19 cellular contexts compared by ENCODE assay signal in the genomic region with DNA sequence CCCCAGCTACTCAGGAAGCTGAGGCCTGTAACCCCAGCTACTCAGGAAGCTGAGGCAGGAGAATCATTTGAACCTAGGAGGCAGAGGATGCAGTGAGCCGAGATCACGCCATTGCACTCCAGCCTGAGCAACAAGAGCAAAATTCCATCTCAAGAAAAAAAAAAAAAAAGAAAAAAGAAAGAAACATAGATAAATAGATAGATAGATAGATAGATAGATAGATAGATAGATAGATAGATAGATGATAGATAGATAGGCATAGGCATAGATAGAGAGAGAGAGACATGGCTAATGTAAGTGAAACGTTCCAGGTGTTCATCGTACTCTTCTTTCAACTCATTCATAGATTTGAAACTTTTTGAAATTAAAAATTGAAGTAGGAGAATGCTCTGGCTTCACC. TPM values are rescaled to one million over a fixed set of nuclear protein-coding genes. Genes with fewer than 3 reads are reported as not detected.
"Had no signal": no experiment of that assay in that cellular context is flagged by ENCODE, and none has a peak within 500 bp of the region (broad histone marks: within the 10 kb centered on the region; RNA-seq: fewer than 3 reads in every experiment).

No MANE protein-coding gene starts in this region.

RNA-seq across cellular contexts. Expression of a gene that starts 35.3 kb away (rescaled TPM):
- total RNA-seq: activated naive CD4-positive, alpha-beta T cell treated with anti-CD3 and anti-CD28 coated beads for 36 hours; activated naive CD4-positive, alpha-beta T cell treated with anti-CD3 and anti-CD28 coated beads, Interleukin-2, amount 50 U/mL, for 72 hours; activated naive CD8-positive, alpha-beta T cell treated with anti-CD3 and anti-CD28 coated beads for 36 hours; activated naive CD8-positive, alpha-beta T cell treated with anti-CD3 and anti-CD28 coated beads, Interleukin-2, amount 10 ng/mL, durations not matched to agents 7 days and 5 days; activated T-cell treated with anti-CD3 and anti-CD28 coated beads, Interleukin-2, amount 50 U/mL, for 72 hours; activated T-helper 1 cell treated with anti-CD3 and anti-CD28 coated beads, Interleukin-12 subunit alpha, Interleukin-12 subunit beta, Interleukin-2, Interleukin-4 antibody, amounts not matched to agents 30 ng/mL and 10 ng/mL and 1 ng/mL, durations not matched to agents 14 hours and 24 hours and 36 hours; activated T-helper 17 cell treated with anti-CD3 and anti-CD28 coated beads, Interleukin-2, amount 50 U/mL, for 72 hours; activated T-helper 2 cell treated with anti-CD3 and anti-CD28 coated beads, Interferon-gamma antibody, Interleukin-2, Interleukin-4, amounts not matched to agents 10 μg/mL and 5 μg/mL and 100 μg/mL, durations not matched to agents 14 hours and 24 hours and 36 hours; adrenal gland; aorta; ascending aorta; astrocyte; body of pancreas; breast epithelium; bronchial epithelial cell; cardiac muscle cell; cardiac septum; cerebellum; chondrocyte had no signal
- polyA plus RNA-seq: adrenal gland, aorta, cardiac muscle cell had no signal

RNA-seq across cellular contexts. Expression of a gene that starts 46.0 kb away (rescaled TPM):
- total RNA-seq: activated naive CD4-positive, alpha-beta T cell treated with anti-CD3 and anti-CD28 coated beads for 36 hours; activated naive CD4-positive, alpha-beta T cell treated with anti-CD3 and anti-CD28 coated beads, Interleukin-2, amount 50 U/mL, for 72 hours; activated naive CD8-positive, alpha-beta T cell treated with anti-CD3 and anti-CD28 coated beads for 36 hours; activated naive CD8-positive, alpha-beta T cell treated with anti-CD3 and anti-CD28 coated beads, Interleukin-2, amount 10 ng/mL, durations not matched to agents 7 days and 5 days; activated T-cell treated with anti-CD3 and anti-CD28 coated beads, Interleukin-2, amount 50 U/mL, for 72 hours; activated T-helper 1 cell treated with anti-CD3 and anti-CD28 coated beads, Interleukin-12 subunit alpha, Interleukin-12 subunit beta, Interleukin-2, Interleukin-4 antibody, amounts not matched to agents 30 ng/mL and 10 ng/mL and 1 ng/mL, durations not matched to agents 14 hours and 24 hours and 36 hours; activated T-helper 17 cell treated with anti-CD3 and anti-CD28 coated beads, Interleukin-2, amount 50 U/mL, for 72 hours; activated T-helper 2 cell treated with anti-CD3 and anti-CD28 coated beads, Interferon-gamma antibody, Interleukin-2, Interleukin-4, amounts not matched to agents 10 μg/mL and 5 μg/mL and 100 μg/mL, durations not matched to agents 14 hours and 24 hours and 36 hours; aorta; ascending aorta; astrocyte; breast epithelium; bronchial epithelial cell; cerebellum; chondrocyte had no signal
- polyA plus RNA-seq: aorta had no signal
